Comparison of ENCODE assay signal across 37 cellular contexts in the genomic region with DNA sequence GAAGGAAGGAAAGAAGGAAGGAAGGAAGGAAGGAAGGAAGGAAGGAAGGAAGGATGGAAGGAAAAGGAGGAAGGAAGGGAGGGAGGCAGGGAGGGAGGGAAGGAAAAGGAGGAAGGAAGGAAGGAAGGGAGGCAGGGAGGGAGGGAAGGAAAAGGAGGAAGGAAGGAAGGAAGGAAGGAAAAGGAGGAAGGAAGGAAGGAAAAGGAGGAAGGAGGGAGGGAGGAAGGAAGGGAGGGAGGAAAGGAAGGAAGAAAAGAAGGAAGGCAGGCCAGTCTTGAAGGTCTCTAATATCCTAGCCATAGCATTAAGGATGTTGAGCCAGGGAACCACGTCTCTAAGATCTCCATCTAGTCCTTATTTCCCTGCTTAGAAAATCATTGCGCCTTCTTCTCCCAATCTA.
"Had no signal": no experiment of that assay in that cellular context is flagged by ENCODE, and none has a peak within 500 bp of the region (broad histone marks: within the 10 kb centered on the region; RNA-seq: fewer than 3 reads in every experiment).

No MANE protein-coding gene starts in this region.

- H3K4me1 Mint-ChIP-seq: activated CD4-positive, alpha-beta T cell treated with anti-CD3 and anti-CD28 coated beads for 36 hours; activated CD4-positive, alpha-beta T cell treated with anti-CD3 and anti-CD28 coated beads, Interleukin-2, amount 10 ng/mL, durations not matched to agents 7 days and 5 days; activated naive CD8-positive, alpha-beta T cell treated with anti-CD3 and anti-CD28 coated beads for 36 hours; activated T-helper 17 cell treated with anti-CD3 and anti-CD28 coated beads, Interleukin-2, amount 50 U/mL, for 72 hours had no signal

- DNase-seq: activated CD4-positive, alpha-beta memory T cell treated with anti-CD3 and anti-CD28 coated beads for 36 hours; activated CD4-positive, alpha-beta T cell treated with anti-CD3 and anti-CD28 coated beads for 1 hour; activated CD4-positive, alpha-beta T cell treated with anti-CD3 and anti-CD28 coated beads for 36 hours; activated CD4-positive, alpha-beta T cell treated with anti-CD3 and anti-CD28 coated beads for 48 hours; activated CD4-positive, alpha-beta T cell treated with anti-CD3 and anti-CD28 coated beads, Interleukin-2, amount 10 ng/mL, durations not matched to agents 7 days and 5 days; activated CD4-positive, CD25-positive, alpha-beta regulatory T cell; activated CD8-positive, alpha-beta memory T cell treated with anti-CD3 and anti-CD28 coated beads for 24 hours; activated CD8-positive, alpha-beta memory T cell treated with anti-CD3 and anti-CD28 coated beads, Interleukin-2, amount 50 U/mL, for 4 hours; activated CD8-positive, alpha-beta T cell treated with anti-CD3 and anti-CD28 coated beads, Interleukin-2, amount 10 ng/mL, durations not matched to agents 7 days and 5 days; activated effector memory CD4-positive, alpha-beta T cell treated with anti-CD3 and anti-CD28 coated beads, Interleukin-2, amount 50 U/mL, for 16 hours; activated gamma-delta T cell treated with Interleukin-2 at 50 U/mL for 16 hours; activated naive CD4-positive, alpha-beta T cell; activated naive CD4-positive, alpha-beta T cell treated with anti-CD3 and anti-CD28 coated beads for 36 hours; activated naive CD4-positive, alpha-beta T cell treated with anti-CD3 and anti-CD28 coated beads, Interleukin-2, amount 50 U/mL, for 16 hours; activated naive CD8-positive, alpha-beta T cell treated with anti-CD3 and anti-CD28 coated beads for 36 hours; activated T-cell treated with anti-CD3 and anti-CD28 coated beads for 4 hours; activated T-cell treated with anti-CD3 and anti-CD28 coated beads, Interleukin-2, amount 50 U/mL, for 1 hour; activated T-cell treated with anti-CD3 and anti-CD28 coated beads, Interleukin-2, amount 50 U/mL, for 4 hours; activated T-cell treated with anti-CD3 and anti-CD28 coated beads, Interleukin-2, amount 50 U/mL, for 72 hours; adrenal gland; amniotic stem cell; aorta; body of pancreas; central memory CD4-positive, alpha-beta T cell; T-helper 1 cell; T-helper 2 cell; T-helper 9 cell had no signal

- H3K27me3 ChIP-seq: body of pancreas had no signal

- H3K9me3 ChIP-seq: adrenal gland, body of pancreas had no signal

- H3K27ac Mint-ChIP-seq: activated CD4-positive, alpha-beta memory T cell treated with anti-CD3 and anti-CD28 coated beads for 36 hours; activated CD4-positive, alpha-beta T cell treated with anti-CD3 and anti-CD28 coated beads for 36 hours; activated CD4-positive, alpha-beta T cell treated with anti-CD3 and anti-CD28 coated beads, Interleukin-2, amount 10 ng/mL, durations not matched to agents 7 days and 5 days; activated CD8-positive, alpha-beta T cell treated with anti-CD3 and anti-CD28 coated beads, Interleukin-2, amount 10 ng/mL, durations not matched to agents 7 days and 5 days; activated naive CD4-positive, alpha-beta T cell treated with anti-CD3 and anti-CD28 coated beads for 36 hours; activated naive CD4-positive, alpha-beta T cell treated with anti-CD3 and anti-CD28 coated beads, Interleukin-2, amount 50 U/mL, for 72 hours; activated naive CD8-positive, alpha-beta T cell treated with anti-CD3 and anti-CD28 coated beads for 36 hours; activated T-cell treated with anti-CD3 and anti-CD28 coated beads, Interleukin-2, amount 50 U/mL, for 72 hours; activated T-helper 1 cell treated with anti-CD3 and anti-CD28 coated beads, Interleukin-12 subunit alpha, Interleukin-12 subunit beta, Interleukin-2, Interleukin-4 antibody, amounts not matched to agents 30 ng/mL and 10 ng/mL and 1 ng/mL, durations not matched to agents 14 hours and 24 hours and 36 hours; activated T-helper 17 cell treated with anti-CD3 and anti-CD28 coated beads, Interleukin-2, amount 50 U/mL, for 72 hours; T-helper 1 cell treated with Interleukin-12 subunit alpha and Interleukin-12 subunit beta and Interleukin-4 antibody, amounts not matched to agents 30 μg/mL and 1 μg/mL, for 36 hours; T-helper 2 cell treated with Interferon-gamma antibody and Interleukin-4, amounts not matched to agents 5 μg/mL and 100 μg/mL, for 36 hours had no signal

- H3K4me3 Mint-ChIP-seq: activated CD4-positive, alpha-beta memory T cell treated with anti-CD3 and anti-CD28 coated beads for 36 hours; activated CD4-positive, alpha-beta T cell treated with anti-CD3 and anti-CD28 coated beads for 36 hours; activated CD4-positive, alpha-beta T cell treated with anti-CD3 and anti-CD28 coated beads, Interleukin-2, amount 10 ng/mL, durations not matched to agents 7 days and 5 days; activated CD8-positive, alpha-beta T cell treated with anti-CD3 and anti-CD28 coated beads, Interleukin-2, amount 10 ng/mL, durations not matched to agents 7 days and 5 days; activated naive CD4-positive, alpha-beta T cell treated with anti-CD3 and anti-CD28 coated beads for 36 hours; activated naive CD8-positive, alpha-beta T cell treated with anti-CD3 and anti-CD28 coated beads for 36 hours; activated T-cell treated with anti-CD3 and anti-CD28 coated beads, Interleukin-2, amount 50 U/mL, for 4 hours; activated T-cell treated with anti-CD3 and anti-CD28 coated beads, Interleukin-2, amount 50 U/mL, for 72 hours; activated T-helper 1 cell treated with anti-CD3 and anti-CD28 coated beads, Interleukin-12 subunit alpha, Interleukin-12 subunit beta, Interleukin-2, Interleukin-4 antibody, amounts not matched to agents 30 ng/mL and 10 ng/mL and 1 ng/mL, durations not matched to agents 14 hours and 24 hours and 36 hours; activated T-helper 17 cell treated with anti-CD3 and anti-CD28 coated beads, Interleukin-2, amount 50 U/mL, for 72 hours; T-helper 1 cell treated with Interleukin-12 subunit alpha and Interleukin-12 subunit beta and Interleukin-4 antibody, amounts not matched to agents 30 μg/mL and 1 μg/mL, for 36 hours; T-helper 2 cell treated with Interferon-gamma antibody and Interleukin-4, amounts not matched to agents 5 μg/mL and 100 μg/mL, for 36 hours had no signal

- H3K9me3 Mint-ChIP-seq: activated CD4-positive, alpha-beta memory T cell treated with anti-CD3 and anti-CD28 coated beads for 36 hours; activated CD4-positive, alpha-beta T cell treated with anti-CD3 and anti-CD28 coated beads, Interleukin-2, amount 10 ng/mL, durations not matched to agents 7 days and 5 days; activated naive CD4-positive, alpha-beta T cell treated with anti-CD3 and anti-CD28 coated beads for 36 hours; activated naive CD4-positive, alpha-beta T cell treated with anti-CD3 and anti-CD28 coated beads, Interleukin-2, amount 50 U/mL, for 72 hours; activated naive CD8-positive, alpha-beta T cell treated with anti-CD3 and anti-CD28 coated beads for 36 hours; activated T-cell treated with anti-CD3 and anti-CD28 coated beads, Interleukin-2, amount 50 U/mL, for 4 hours; activated T-helper 1 cell treated with anti-CD3 and anti-CD28 coated beads, Interleukin-12 subunit alpha, Interleukin-12 subunit beta, Interleukin-2, Interleukin-4 antibody, amounts not matched to agents 30 ng/mL and 10 ng/mL and 1 ng/mL, durations not matched to agents 14 hours and 24 hours and 36 hours; activated T-helper 17 cell treated with anti-CD3 and anti-CD28 coated beads, Interleukin-2, amount 50 U/mL, for 72 hours; T-helper 1 cell treated with Interleukin-12 subunit alpha and Interleukin-12 subunit beta and Interleukin-4 antibody, amounts not matched to agents 30 μg/mL and 1 μg/mL, for 36 hours; T-helper 2 cell treated with Interferon-gamma antibody and Interleukin-4, amounts not matched to agents 5 μg/mL and 100 μg/mL, for 36 hours had no signal

- H3K36me3 Mint-ChIP-seq: activated CD4-positive, alpha-beta memory T cell treated with anti-CD3 and anti-CD28 coated beads for 36 hours; activated naive CD4-positive, alpha-beta T cell treated with anti-CD3 and anti-CD28 coated beads, Interleukin-2, amount 50 U/mL, for 72 hours; activated naive CD8-positive, alpha-beta T cell treated with anti-CD3 and anti-CD28 coated beads for 36 hours had no signal

- H3K36me3 ChIP-seq: adrenal gland had no signal

- H3K4me1 ChIP-seq: adrenal gland had no signal

- H3K4me3 ChIP-seq: adrenal gland, body of pancreas had no signal

- ATAC-seq: activated CD4-positive, alpha-beta T cell treated with anti-CD3 and anti-CD28 coated beads for 36 hours; activated CD4-positive, CD25-positive, alpha-beta regulatory T cell treated with anti-CD3 and anti-CD28 coated beads, Interleukin-2, amount 50 U/mL, for 24 hours; activated CD8-positive, alpha-beta T cell treated with anti-CD3 and anti-CD28 coated beads, Interleukin-2, amount 10 ng/mL, durations not matched to agents 7 days and 5 days; activated naive CD4-positive, alpha-beta T cell treated with anti-CD3 and anti-CD28 coated beads, Interleukin-2, amount 50 U/mL, for 72 hours; activated T-cell treated with anti-CD3 and anti-CD28 coated beads, Interleukin-2, amount 50 U/mL, for 4 hours; activated T-cell treated with anti-CD3 and anti-CD28 coated beads, Interleukin-2, amount 50 U/mL, for 72 hours; activated T-helper 17 cell treated with anti-CD3 and anti-CD28 coated beads, Interleukin-2, amount 50 U/mL, for 72 hours; body of pancreas had no signal

- FAIRE-seq: astrocyte, colon, TTC549 had no signal

- H3K27ac ChIP-seq: adrenal gland, body of pancreas, VCaP had no signal
